25 cellular contexts compared by ENCODE assay signal in the genomic region with DNA sequence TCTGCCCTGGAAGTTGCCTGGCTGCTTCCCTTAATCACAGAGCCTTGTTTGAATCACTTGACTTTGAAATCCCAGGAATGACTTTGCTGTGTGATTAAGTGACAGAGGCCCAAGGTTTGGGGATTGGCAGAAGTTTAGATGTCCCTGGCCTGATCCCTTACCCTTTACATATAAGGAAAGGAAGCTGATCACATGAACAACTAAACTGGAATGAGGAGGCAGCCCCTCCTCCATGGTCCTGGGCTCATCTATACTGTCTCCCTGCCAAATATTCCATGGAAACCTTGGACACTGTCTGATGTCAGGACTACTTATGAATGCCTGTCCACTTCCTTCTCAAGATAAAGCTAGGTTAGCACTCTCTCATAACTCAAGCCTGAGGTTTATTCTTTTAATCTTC.
A peak's percentile ranks its signal among the peaks of the same experiment; 100 is the strongest.
DNase-seq lines count a peak whose midpoint lies in the region; ATAC-seq, FAIRE-seq and TF ChIP-seq lines count a peak whose summit lies in the region.
"Had no signal": no experiment of that assay in that cellular context is flagged by ENCODE, and none has a peak within 500 bp of the region (broad histone marks: within the 10 kb centered on the region; RNA-seq: fewer than 3 reads in every experiment).

No MANE protein-coding gene starts in this region.

- in situ Hi-C loops in transverse colon (cut with MboI; ENCODE audit: low pct_ligation_motif_present in 1 of 4, low pct_unique_long_range_greater_than_20kb in 1 of 4, low sequenced_read_pairs in 3 of 4) = loop anchor here in 1 of 4 donors (25.0 kb wide), 1 partner anchor 243 kb away; no protein-coding TSS in a partner anchor

- peak; percentile 49 to 91 (median 78) for ATAC-seq in heart right ventricle
- ATAC-seq in foreskin keratinocyte = no peak
- ATAC-seq: activated T-helper 17 cell treated with anti-CD3 and anti-CD28 coated beads, Interleukin-2, amount 50 U/mL, for 72 hours; effector memory CD8-positive, alpha-beta T cell; esophagus mucosa had no signal

- no peaks in the 10 kb centered on the region for H4K20me1 ChIP-seq in astrocyte (ENCODE audit: insufficient read depth, low read length)

- H3K9me3 ChIP-seq in astrocyte (ENCODE audit: insufficient read depth, low read depth, low read length) (no peaks in the 10 kb centered on the region), heart right ventricle (no peaks in the 10 kb centered on the region), muscle layer of colon (ENCODE audit: low read length) (no peaks in the 10 kb centered on the region), transverse colon (no peaks in the 10 kb centered on the region)
- H3K9me3 ChIP-seq: ovary had no signal

- no peak for TF ChIP-seq CTCF in astrocyte (IDR thresholded peaks at IDR 0.05; ENCODE audit: insufficient read depth, low read depth, low read length)
- TF ChIP-seq CTCF in heart right ventricle (IDR thresholded peaks at IDR 0.05) = no peak
- TF ChIP-seq CTCF in transverse colon (IDR thresholded peaks at IDR 0.05) = no peak
- TF ChIP-seq CTCF in foreskin keratinocyte (conservative IDR thresholded peaks at IDR 0.05) = no peak

- intact Hi-C loops in heart right ventricle (cut with DNase I) (no loop called here), transverse colon (cut with DNase I; ENCODE audit: low total_unique reads) (no loop called here)

- H2AFZ ChIP-seq in astrocyte (ENCODE audit: low read depth, low read length) = no peak overlapping the region
- H2AFZ ChIP-seq: GM23248 had no signal

- FAIRE-seq in astrocyte (lab: Jason Lieb, UNC) = no peak
- FAIRE-seq: GM12891 had no signal

- H3K27me3 ChIP-seq in astrocyte (ENCODE audit: insufficient read depth, low read length) (no peaks in the 10 kb centered on the region), heart right ventricle (no peaks in the 10 kb centered on the region), muscle layer of colon (ENCODE audit: control insufficient read depth in 1 of 2, insufficient read depth in 2 of 2, low read length in 2 of 2) (no peaks in the 10 kb centered on the region), transverse colon (no peaks in the 10 kb centered on the region), foreskin keratinocyte (peaks cover 8% of the 10 kb centered on the region)
- H3K27me3 ChIP-seq: ovary had no signal

- H3K9ac ChIP-seq in astrocyte (ENCODE audit: low read length) (no peak overlapping the region), muscle layer of colon (ENCODE audit: low read length) (no peak overlapping the region)
- H3K9ac ChIP-seq: GM23248 had no signal

- H3K36me3 ChIP-seq in astrocyte (ENCODE audit: insufficient read depth, low read length) (no peaks in the 10 kb centered on the region), heart right ventricle (peaks cover 0 to 22% (median 7%) of the 10 kb centered on the region in 9 donors), muscle layer of colon (ENCODE audit: insufficient read depth, low read length) (no peaks in the 10 kb centered on the region), transverse colon (no peaks in the 10 kb centered on the region)
- H3K36me3 ChIP-seq: brain microvascular endothelial cell, ovary had no signal

- no peak for TF ChIP-seq EP300 in transverse colon (IDR thresholded peaks at IDR 0.05; ENCODE audit: low read depth)

- no peaks in the 10 kb centered on the region for H3K36me3 Mint-ChIP-seq in astrocyte (ENCODE audit: low read depth, unreplicated experiment)
- H3K36me3 Mint-ChIP-seq: activated naive CD8-positive, alpha-beta T cell; CD14-positive monocyte had no signal

- H3K4me3 Mint-ChIP-seq in astrocyte (ENCODE audit: unreplicated experiment) = no peak overlapping the region
- H3K4me3 Mint-ChIP-seq: activated naive CD8-positive, alpha-beta T cell; activated T-helper 17 cell treated with anti-CD3 and anti-CD28 coated beads, Interleukin-2, amount 50 U/mL, for 72 hours; CD14-positive monocyte; effector memory CD8-positive, alpha-beta T cell had no signal

- no peaks in the 10 kb centered on the region for H3K27me3 Mint-ChIP-seq in astrocyte (ENCODE audit: low read depth, unreplicated experiment)

- DNase-seq in astrocyte (ENCODE audit: low read depth) (peak; percentile 20), heart right ventricle (no peak), transverse colon (no peak), foreskin keratinocyte (no peak), NCI-H510A treated with DMSO at 0.1 percent for 48 hours (lab: John Stamatoyannopoulos, UW) (no peak)
- DNase-seq in activated effector memory CD4-positive, alpha-beta T cell treated with Interleukin-2 at 50 U/mL for 16 hours = no peak
- DNase-seq: activated CD4-positive, alpha-beta T cell treated with anti-CD3 and anti-CD28 coated beads, Interleukin-2, amount 50 U/mL, for 4 hours; activated CD4-positive, CD25-positive, alpha-beta regulatory T cell; activated CD8-positive, alpha-beta memory T cell treated with anti-CD3 and anti-CD28 coated beads, Interleukin-2, amount 50 U/mL, for 4 hours; brain microvascular endothelial cell; Calu3; effector memory CD8-positive, alpha-beta T cell; GM23248; NCI-H2029 treated with DMSO at 0.1 percent for 48 hours; NCI-H446 treated with DMSO at 0.1 percent for 48 hours; NK-92 treated with Interleukin-12 subunit alpha and Interleukin-12 subunit beta, amount 100 ng/mL, for 24 hours; ovary; SIG-M5 had no signal

- H3K4me3 ChIP-seq in astrocyte (ENCODE audit: insufficient read depth, low read depth, low read length) (no peak overlapping the region), heart right ventricle (no peak overlapping the region), muscle layer of colon (ENCODE audit: low read depth in 1 of 2, low read length in 2 of 2) (no peak overlapping the region), transverse colon (no peak overlapping the region)
- H3K4me3 ChIP-seq: GM23248, ovary had no signal

- no peak overlapping the region for H3K27ac Mint-ChIP-seq in astrocyte (ENCODE audit: unreplicated experiment)
- H3K27ac Mint-ChIP-seq: activated naive CD8-positive, alpha-beta T cell; activated T-helper 17 cell treated with anti-CD3 and anti-CD28 coated beads, Interleukin-2, amount 50 U/mL, for 72 hours; CD14-positive monocyte; effector memory CD8-positive, alpha-beta T cell; nephron had no signal

- no peaks in the 10 kb centered on the region for H3K9me3 Mint-ChIP-seq in astrocyte (ENCODE audit: unreplicated experiment)
- H3K9me3 Mint-ChIP-seq: activated T-helper 17 cell treated with anti-CD3 and anti-CD28 coated beads, Interleukin-2, amount 50 U/mL, for 72 hours; CD14-positive monocyte; effector memory CD8-positive, alpha-beta T cell; nephron had no signal

- H3K4me1 ChIP-seq in astrocyte (ENCODE audit: insufficient read depth, low read length) (no peaks in the 10 kb centered on the region), heart right ventricle (peaks cover 7 to 24% (median 14%) of the 10 kb centered on the region in 9 donors), muscle layer of colon (ENCODE audit: insufficient read depth, low read length) (peaks cover 19% of the 10 kb centered on the region), transverse colon (peaks cover 3 to 32% (median 9%) of the 10 kb centered on the region in 4 donors), foreskin keratinocyte (no peaks in the 10 kb centered on the region)

- peaks cover 4% of the 10 kb centered on the region for H3K4me1 Mint-ChIP-seq in astrocyte (ENCODE audit: low read depth, unreplicated experiment)
- H3K4me1 Mint-ChIP-seq: activated T-helper 17 cell treated with anti-CD3 and anti-CD28 coated beads, Interleukin-2, amount 50 U/mL, for 72 hours had no signal

- H3K4me2 ChIP-seq in astrocyte (ENCODE audit: low read length) = no peak overlapping the region

- TF ChIP-seq POLR2A in transverse colon (IDR thresholded peaks at IDR 0.05) = no peak

- H3K79me2 ChIP-seq in astrocyte (ENCODE audit: insufficient read depth, low read length) = no peaks in the 10 kb centered on the region

- H3K27ac ChIP-seq in astrocyte (ENCODE audit: low read depth, low read length) (no peak overlapping the region), heart right ventricle (peak overlapping the region in 6 of 10 donors; percentile 40 to 69 (median 56)), muscle layer of colon (ENCODE audit: low read depth, low read length) (peak overlapping the region; percentile 22), transverse colon (peak overlapping the region in 3 of 4 donors; percentile 13 to 28 (median 26)), foreskin keratinocyte (no peak overlapping the region)
- H3K27ac ChIP-seq: brain microvascular endothelial cell, GM23248, ovary had no signal

Comparison
In these comparisons a context has a peak if more than half of its experiments do, and no peak if none do; other contexts are left out.
1. H3K27ac ChIP-seq: peak in heart right ventricle (6 of 10), muscle layer of colon (single experiment) and transverse colon (3 of 4); none in astrocyte (single experiment) and foreskin keratinocyte (single experiment).